1 cellular context compared by ENCODE assay signal in the genomic region with DNA sequence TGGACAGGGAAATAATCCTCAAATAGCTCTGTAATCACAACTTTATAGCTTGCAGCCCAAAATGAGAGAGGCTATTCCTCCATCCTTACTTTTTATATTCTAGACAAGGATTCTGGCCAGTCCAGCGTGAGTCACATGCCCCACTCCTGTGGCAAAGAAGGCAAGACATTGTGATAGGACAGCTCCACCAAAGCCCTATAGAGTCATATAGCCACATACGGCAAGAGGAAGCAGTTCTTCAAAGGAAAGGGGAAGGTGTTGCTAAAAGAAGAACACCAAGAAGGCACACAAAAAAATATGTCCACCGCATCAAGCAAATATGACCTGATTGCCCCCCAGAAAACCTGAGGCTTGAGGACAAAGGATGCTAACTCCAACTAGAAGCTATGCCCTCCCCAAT.
TF ChIP-seq lines count a peak whose summit lies in the region.

No MANE protein-coding gene starts in this region.

TF ChIP-seq in GM12878, 131 proteins besides CTCF, POLR2A, EP300 and RAD21:
- TF ChIP-seq SRF (IDR thresholded peaks at IDR 0.05; ENCODE audit: low read depth in 2 of 2, low read length in 2 of 2), result peak; percentile 56 to 87
- no peak for TF ChIP-seq ZBTB4 (CRISPR knock-in tag; IDR thresholded peaks at IDR 0.05)
